Comparison of ENCODE assay signal across 13 cellular contexts in genomic region chr12:6327159-6327558, GRCh38. TPM values are rescaled to one million over a fixed set of nuclear protein-coding genes. Genes with fewer than 3 reads are reported as not detected.
DNase-seq lines count a peak whose midpoint lies in the region; ATAC-seq, FAIRE-seq and TF ChIP-seq lines count a peak whose summit lies in the region.
"Had no signal": no experiment of that assay in that cellular context is flagged by ENCODE, and none has a peak within 500 bp of the region (broad histone marks: within the 10 kb centered on the region; RNA-seq: fewer than 3 reads in every experiment).

No MANE protein-coding gene starts in this region.

- H3K4me2 ChIP-seq in HCT116 (ENCODE audit: low read length) (no peak overlapping the region), K562 (ENCODE audit: insufficient read depth, low read length) (no peak overlapping the region)
- H3K4me2 ChIP-seq: SK-N-SH had no signal

- RAD21 ChIA-PET in HCT116 (lab: Charles Lee; ENCODE audit: low non-redundant PET in 1 of 2, low total read pairs in 2 of 2, uncharacterized antibody in 2 of 2, unreplicated experiment in 2 of 2) = interaction anchor here in 1 of 2 experiments (0.6 kb wide), 1 partner anchor 40 kb away, joined by 4 read pairs; no protein-coding TSS in a partner anchor

- H3K4me3 Mint-ChIP-seq in naive thymus-derived CD4-positive, alpha-beta T cell = no peak overlapping the region
- H3K4me3 Mint-ChIP-seq: activated naive CD4-positive, alpha-beta T cell treated with anti-CD3 and anti-CD28 coated beads, Interleukin-2, amount 50 U/mL, for 24 hours had no signal

- H3K9ac ChIP-seq in HCT116 (ENCODE audit: low read length) (no peak overlapping the region), K562 (ENCODE audit: insufficient read depth in 1 of 2, low read depth in 2 of 2, low read length in 2 of 2) (no peak overlapping the region)
- H3K9ac ChIP-seq: SK-N-SH had no signal

- H3K9me3 ChIP-seq in HCT116 (ENCODE audit: control insufficient read depth in 1 of 2, insufficient read depth in 1 of 2, low read depth in 1 of 2, low read length in 2 of 2) = no peaks in the 10 kb centered on the region
- H3K9me3 ChIP-seq in K562 (replicated peaks; ENCODE audit: control insufficient read depth, insufficient read depth, low read depth, low read length) = no peaks in the 10 kb centered on the region
- H3K9me3 ChIP-seq in naive thymus-derived CD4-positive, alpha-beta T cell (ENCODE audit: control insufficient read depth in 2 of 3, low read length in 3 of 3) = no peaks in the 10 kb centered on the region
- no peaks in the 10 kb centered on the region for H3K9me3 ChIP-seq in testis
- H3K9me3 ChIP-seq: SK-N-SH had no signal

- H2AFZ ChIP-seq in HCT116 (ENCODE audit: low read depth, low read length, poor library complexity, severe bottlenecking) (no peak overlapping the region), K562 (ENCODE audit: low read depth, low read length) (no peak overlapping the region)

- no peak for TF ChIP-seq EP300 in K562 (IDR thresholded peaks at IDR 0.05; ENCODE audit: low read length)

- no peak for FAIRE-seq in K562 (lab: Jason Lieb, UNC)

- H3K27me3 Mint-ChIP-seq in naive thymus-derived CD4-positive, alpha-beta T cell = no peaks in the 10 kb centered on the region
- H3K27me3 Mint-ChIP-seq: activated naive CD4-positive, alpha-beta T cell treated with anti-CD3 and anti-CD28 coated beads, Interleukin-2, amount 50 U/mL, for 24 hours had no signal

- no peak for TF ChIP-seq CTCF in HCT116 (IDR thresholded peaks at IDR 0.05 in 2 of 3, conservative IDR thresholded peaks at IDR 0.05 in 1 of 3; ENCODE audit: borderline replicate concordance in 1 of 3, insufficient read depth in 1 of 3, low read depth in 2 of 3, low read length in 2 of 3)
- no peak for TF ChIP-seq CTCF in K562 (IDR thresholded peaks at IDR 0.05 in 2 of 3, conservative IDR thresholded peaks at IDR 0.05 in 1 of 3; ENCODE audit: insufficient read depth in 2 of 3, low read depth in 1 of 3, low read length in 3 of 3)
- TF ChIP-seq CTCF in testis (IDR thresholded peaks at IDR 0.05) = no peak

- no peaks in the 10 kb centered on the region for H3K9me2 ChIP-seq in HCT116 (ENCODE audit: insufficient read depth)
- H3K9me2 ChIP-seq: SK-N-SH had no signal

- 49% methylated on average over 4 of the region's 18 CpGs for WGBS in K562 (ENCODE audit: insufficient coverage, low coverage, missing lambda C conversion rate)
- WGBS in testis, 2 donors = 59 to 86% methylated on average over 18 of the region's 18 CpGs

- peak overlapping the region in 5 of 9 donors; percentile 25 to 88 (median 73) for H3K27ac Mint-ChIP-seq in naive thymus-derived CD4-positive, alpha-beta T cell

- TF ChIP-seq RAD21 in HCT116 (IDR thresholded peaks at IDR 0.05; ENCODE audit: low read depth) (no peak), K562 (CRISPR knock-in tag; conservative IDR thresholded peaks at IDR 0.05 in 1 of 2, IDR thresholded peaks at IDR 0.05 in 1 of 2) (no peak)

- no peaks in the 10 kb centered on the region for H3K27me3 ChIP-seq in HCT116 (ENCODE audit: insufficient read depth, low read length)
- no peaks in the 10 kb centered on the region for H3K27me3 ChIP-seq in K562 (ENCODE audit: control insufficient read depth in 2 of 2, insufficient read depth in 2 of 2, low read length in 2 of 2)
- no peaks in the 10 kb centered on the region for H3K27me3 ChIP-seq in naive thymus-derived CD4-positive, alpha-beta T cell (ENCODE audit: control insufficient read depth in 2 of 2, insufficient read depth in 2 of 2, low read length in 2 of 2)
- no peaks in the 10 kb centered on the region for H3K27me3 ChIP-seq in testis

- intact Hi-C loops in HCT116 (cut with micrococcal nuclease) (no loop called here), K562 (cut with micrococcal nuclease) (loop anchor here (5.0 to 10.0 kb wide), 2 partner anchors 95 to 208 kb away; partner anchors contain the start of gene GAPDH), testis (cut with DNase I; ENCODE audit: low total_unique reads) (no loop called here), posterior vena cava (cut with DNase I) (loop anchor here in 1 of 2 donors (5.0 kb wide), 2 partner anchors 55 to 135 kb away; partner anchors contain the start of gene LTBR)
- intact Hi-C loops in naive thymus-derived CD4-positive, alpha-beta T cell (cut with micrococcal nuclease) = no loop called here

- peaks cover 4 to 21% (median 10%) of the 10 kb centered on the region in 5 donors for H3K36me3 Mint-ChIP-seq in naive thymus-derived CD4-positive, alpha-beta T cell

- TF ChIP-seq POLR2A in HCT116 (IDR thresholded peaks at IDR 0.05; ENCODE audit: borderline replicate concordance, extremely low read depth, insufficient read depth, insufficient read length) (no peak), K562 (conservative IDR thresholded peaks at IDR 0.05) (no peak), testis (IDR thresholded peaks at IDR 0.05) (no peak)

- H3K9me3 Mint-ChIP-seq in naive thymus-derived CD4-positive, alpha-beta T cell = no peaks in the 10 kb centered on the region
- H3K9me3 Mint-ChIP-seq: activated naive CD4-positive, alpha-beta T cell treated with anti-CD3 and anti-CD28 coated beads, Interleukin-2, amount 50 U/mL, for 24 hours had no signal

- no peak overlapping the region for H3K4me3 ChIP-seq in HCT116 (replicated peaks in 1 of 2; ENCODE audit: low read depth in 1 of 2, low read length in 2 of 2)
- H3K4me3 ChIP-seq in K562 = no peak overlapping the region
- H3K4me3 ChIP-seq in naive thymus-derived CD4-positive, alpha-beta T cell (ENCODE audit: low read length) = no peak overlapping the region
- no peak overlapping the region for H3K4me3 ChIP-seq in testis
- H3K4me3 ChIP-seq: lung had no signal

- in situ Hi-C loops in K562 (cut with MboI) = no loop called here

- POLR2A ChIA-PET in HCT116 (lab: Charles Lee) (interaction anchor here (0.6 to 2.4 kb wide), 6 partner anchors 9 to 207 kb away, joined by 3 to 24 read pairs (median 4); partner anchors contain the start of gene GAPDH), K562 (lab: Yijun Ruan, JAX) (interaction anchor here (0.6 to 3.3 kb wide), 5 partner anchors 10 to 133 kb away, joined by 3 to 38 read pairs (median 3); no protein-coding TSS in a partner anchor)
- POLR2A ChIA-PET in naive thymus-derived CD4-positive, alpha-beta T cell (lab: Charles Lee) = interaction anchor here (0.9 to 3.0 kb wide), 5 partner anchors 9 to 208 kb away, joined by 3 to 26 read pairs (median 4); partner anchors contain the start of gene GAPDH

- H3K79me2 ChIP-seq in HCT116 (ENCODE audit: insufficient read depth, low read length) = 0 out of 2 replicates have a peak, but pooled peaks cover 6% of the 10 kb centered on the region
- H3K79me2 ChIP-seq in K562 (ENCODE audit: control insufficient read depth, insufficient read depth, low read length) = no peaks in the 10 kb centered on the region

- no peak for DNase-seq in HCT116 (ENCODE audit: low read depth, low spot score)
- no peak for DNase-seq in K562 (ENCODE audit: extremely low read depth in 1 of 4, low spot score in 3 of 4)
- no peak for DNase-seq in naive thymus-derived CD4-positive, alpha-beta T cell
- DNase-seq in testis = no peak
- DNase-seq in posterior vena cava (ENCODE audit: low spot score) = no peak
- DNase-seq: SK-N-SH; stimulated activated CD8-positive, alpha-beta memory T cell treated with anti-CD3 and anti-CD28 coated beads, Interleukin-4, amount 100 ng/mL, for 48 hours had no signal

- H3K9me1 ChIP-seq in K562 (ENCODE audit: control insufficient read depth, insufficient read depth, low read length) = no peaks in the 10 kb centered on the region

- H4K20me1 ChIP-seq in HCT116 (ENCODE audit: insufficient read depth) (no peaks in the 10 kb centered on the region), K562 (replicated peaks; ENCODE audit: control insufficient read depth, insufficient read depth, low read length) (no peaks in the 10 kb centered on the region)

- peaks cover 24 to 32% of the 10 kb centered on the region in 2 experiments for H3K36me3 ChIP-seq in HCT116 (ENCODE audit: control insufficient read depth in 1 of 2, insufficient read depth in 2 of 2, low read length in 2 of 2)
- peaks cover 33% of the 10 kb centered on the region; the same call in 2 of the 3 replicates for H3K36me3 ChIP-seq in K562 (ENCODE audit: control insufficient read depth, insufficient read depth, low read length)
- H3K36me3 ChIP-seq in naive thymus-derived CD4-positive, alpha-beta T cell (ENCODE audit: control insufficient read depth in 2 of 3, insufficient read depth in 3 of 3, low read length in 3 of 3) = peaks cover 14 to 44% (median 17%) of the 10 kb centered on the region in 3 experiments
- no peaks in the 10 kb centered on the region for H3K36me3 ChIP-seq in testis (ENCODE audit: low read depth, missing control alignments)

- no peak for ATAC-seq in HCT116
- ATAC-seq in K562 = 0 out of 3 replicates have a peak, but pooled peaks have one; percentile 3
- no peak for ATAC-seq in naive thymus-derived CD4-positive, alpha-beta T cell
- no peak for ATAC-seq in HG03342 (IDR thresholded peaks at IDR 0.05; ENCODE audit: unreplicated experiment)
- ATAC-seq in GM21723 (IDR thresholded peaks at IDR 0.05; ENCODE audit: unreplicated experiment) = no peak

- no peak overlapping the region for H3K27ac ChIP-seq in HCT116 (ENCODE audit: low read depth, low read length)
- no peak overlapping the region for H3K27ac ChIP-seq in K562 (ENCODE audit: extremely low read depth, low read depth, low read length)
- no peak overlapping the region for H3K27ac ChIP-seq in naive thymus-derived CD4-positive, alpha-beta T cell (ENCODE audit: low read depth, low read length)
- peak overlapping the region; percentile 65 to 78 for H3K27ac ChIP-seq in testis

- H3K4me1 ChIP-seq in HCT116 (ENCODE audit: control insufficient read depth in 1 of 2, insufficient read depth in 2 of 2, low read length in 2 of 2) = peaks cover 12 to 37% of the 10 kb centered on the region in 2 experiments
- H3K4me1 ChIP-seq in K562 (replicated peaks in 1 of 2; ENCODE audit: control insufficient read depth in 2 of 2, insufficient read depth in 2 of 2, low read length in 2 of 2) = peaks cover 16 to 19% of the 10 kb centered on the region in 2 experiments; a peak in 4 of 5 replicates
- peaks cover 21 to 33% of the 10 kb centered on the region in 2 donors for H3K4me1 ChIP-seq in naive thymus-derived CD4-positive, alpha-beta T cell (ENCODE audit: control insufficient read depth in 2 of 2, insufficient read depth in 2 of 2, low read length in 2 of 2)
- peaks cover 54% of the 10 kb centered on the region for H3K4me1 ChIP-seq in testis

- CTCF ChIA-PET in HCT116 (lab: Charles Lee) (interaction anchor here (0.7 to 2.0 kb wide), 4 partner anchors 9 to 138 kb away, joined by 3 to 28 read pairs (median 10); no protein-coding TSS in a partner anchor), K562 (lab: Yijun Ruan, JAX; ENCODE audit: low intra/inter-chr PET ratio) (interaction anchor here (1.9 kb wide), 1 partner anchor 138 kb away, joined by 9 read pairs; no protein-coding TSS in a partner anchor)
- CTCF ChIA-PET in naive thymus-derived CD4-positive, alpha-beta T cell (lab: Charles Lee) = interaction anchor here (0.6 to 3.6 kb wide), 7 partner anchors 8 to 140 kb away, joined by 3 to 25 read pairs (median 5); no protein-coding TSS in a partner anchor

- BruUV-seq in HCT116 (replicated peaks; lab: Mats Ljungman, UMichigan) = no TSS peak
- BruUV-seq in K562 (replicated peaks; lab: Mats Ljungman, UMichigan) = no TSS peak

- peaks cover 36 to 53% (median 42%) of the 10 kb centered on the region in 7 donors for H3K4me1 Mint-ChIP-seq in naive thymus-derived CD4-positive, alpha-beta T cell

RNA-seq across cellular contexts. Expression of gene TNFRSF1A, which starts 14.7 kb away (rescaled TPM):
- total RNA-seq in HCT116 (2021; ENCODE audit: unreplicated experiment) (129 TPM), K562 (2014; rRNA removed) (34.6 and 43.5 TPM in 2 replicates), K562 (2014; rRNA removed; fragmentation: Illumina TruSeq; extraction: Trizol) (18.3 and 22.0 TPM in 2 replicates), K562 (2015; rRNA removed; fragmentation: Illumina TruSeq; extraction: Trizol) (31.1 and 33.0 TPM in 2 replicates), K562 (2021) (29.8 and 37.7 TPM in 2 replicates), testis (100 to 1,000 TPM in 1 of 2 donors, 10 to 100 TPM in 1; 94.6 to 106 TPM), posterior vena cava (100 to 1,000 TPM; 190 to 194 TPM)
- polyA plus RNA-seq in HCT116 (2012) = 91.0 and 116 TPM in 2 replicates
- 73.3 and 150 TPM in 2 replicates for total RNA-seq in K562 (2011; cell fraction: chromatin; rRNA removed; ENCODE audit: low replicate concordance)
- total RNA-seq in K562 (2011; cell fraction: nucleolus; rRNA removed) = 101 and 137 TPM in 2 replicates
- 118 and 145 TPM in 2 replicates for total RNA-seq in K562 (2011; cell fraction: nucleoplasm; rRNA removed)
- polyA plus RNA-seq in K562 (2011; rRNA removed) (27.2 and 30.0 TPM in 2 replicates), K562 (2014; fragmentation: Illumina TruSeq; extraction: Trizol) (38.2 and 57.7 TPM in 2 replicates), K562 (2014; fragmentation: Nextera tagmentation; extraction: Ambion mirVana) (under 1 TPM; 0.76 to 0.89 TPM), K562 (2014; rRNA removed) (22.0 and 22.5 TPM in 2 replicates), testis (ENCODE audit: insufficient read depth, low read depth, low replicate concordance) (59.8 TPM)
- polyA plus RNA-seq in K562 (2011; cell fraction: cytosol; rRNA removed) = 26.1 and 32.9 TPM in 2 replicates
- polyA plus RNA-seq in K562 (2011; cell fraction: nucleus; rRNA removed) = 38.9 and 53.1 TPM in 2 replicates
- polyA plus RNA-seq in K562 (2012) = 28.5 and 42.0 TPM in 2 replicates
- polyA minus RNA-seq in K562 (2011; rRNA and poly(A)+ RNA removed) = 31.2 and 34.3 TPM in 2 replicates
- polyA minus RNA-seq in K562 (2011; cell fraction: cytosol; rRNA and poly(A)+ RNA removed) = 42.9 and 43.0 TPM in 2 replicates
- 33.1 and 33.2 TPM in 2 replicates for polyA minus RNA-seq in K562 (2011; cell fraction: nucleus; rRNA and poly(A)+ RNA removed)
- total RNA-seq in naive thymus-derived CD4-positive, alpha-beta T cell = 10 to 100 TPM; 40.9 to 99.4 (median 67.3) TPM
- 10 to 100 TPM; 24.1 to 46.3 TPM for polyA plus RNA-seq in naive thymus-derived CD4-positive, alpha-beta T cell

RNA-seq across cellular contexts. Expression of gene PLEKHG6, which starts 16.7 kb away (rescaled TPM):
- 27.4 TPM for total RNA-seq in HCT116 (2021; ENCODE audit: unreplicated experiment)
- 16.5 and 19.9 TPM in 2 replicates for polyA plus RNA-seq in HCT116 (2012)
- 1.9 TPM in 1 of 2 replicates, not detected in the other for total RNA-seq in K562 (2011; cell fraction: chromatin; rRNA removed; ENCODE audit: low replicate concordance)
- total RNA-seq in K562 (2011; cell fraction: nucleolus; rRNA removed) = 0.50 and 0.92 TPM in 2 replicates
- total RNA-seq in K562 (2011; cell fraction: nucleoplasm; rRNA removed) = 0.15 and 0.29 TPM in 2 replicates
- 0.33 and 0.41 TPM in 2 replicates for total RNA-seq in K562 (2014; rRNA removed)
- total RNA-seq in K562 (2014; rRNA removed; fragmentation: Illumina TruSeq; extraction: Trizol) = 0.19 and 0.29 TPM in 2 replicates
- not detected in 2 replicates for total RNA-seq in K562 (2015; rRNA removed; fragmentation: Illumina TruSeq; extraction: Trizol)
- 0.86 and 1.2 TPM in 2 replicates for total RNA-seq in K562 (2021)
- polyA plus RNA-seq in K562 (2011; rRNA removed) = 0.28 and 0.38 TPM in 2 replicates
- 1.0 and 5.3 TPM in 2 replicates for polyA plus RNA-seq in K562 (2011; cell fraction: cytosol; rRNA removed)
- polyA plus RNA-seq in K562 (2011; cell fraction: nucleus; rRNA removed) = 0.24 and 0.26 TPM in 2 replicates
- 0.35 and 0.84 TPM in 2 replicates for polyA plus RNA-seq in K562 (2012)
- polyA plus RNA-seq in K562 (2014; fragmentation: Illumina TruSeq; extraction: Trizol) = 0.18 and 0.42 TPM in 2 replicates
- not detected for polyA plus RNA-seq in K562 (2014; fragmentation: Nextera tagmentation; extraction: Ambion mirVana)
- 0.22 and 0.54 TPM in 2 replicates for polyA plus RNA-seq in K562 (2014; rRNA removed)
- polyA minus RNA-seq in K562 (2011; rRNA and poly(A)+ RNA removed) = 0.09 and 0.18 TPM in 2 replicates
- not detected in 2 replicates for polyA minus RNA-seq in K562 (2011; cell fraction: cytosol; rRNA and poly(A)+ RNA removed)
- polyA minus RNA-seq in K562 (2011; cell fraction: nucleus; rRNA and poly(A)+ RNA removed) = 0.33 and 0.81 TPM in 2 replicates
- not detected for total RNA-seq in naive thymus-derived CD4-positive, alpha-beta T cell
- polyA plus RNA-seq in naive thymus-derived CD4-positive, alpha-beta T cell = 1 to 10 TPM in 1 of 2 donors, under 1 TPM in 1; 0.15 to 1.3 TPM
- total RNA-seq in testis = 1 to 10 TPM in 1 of 2 donors, under 1 TPM in 1; 0.87 to 2.0 TPM
- polyA plus RNA-seq in testis (ENCODE audit: insufficient read depth, low read depth, low replicate concordance) = 2.2 TPM
- total RNA-seq in posterior vena cava = under 1 TPM in 1 of 2 donors, not detected in 1; 0.51 TPM
- total RNA-seq: HT1080 had no signal

RNA-seq across cellular contexts. Expression of gene SCNN1A, which starts 48.2 kb away (rescaled TPM):
- 118 TPM for total RNA-seq in HCT116 (2021; ENCODE audit: unreplicated experiment)
- polyA plus RNA-seq in HCT116 (2012) = 150 and 159 TPM in 2 replicates
- 0.23 and 0.32 TPM in 2 replicates for total RNA-seq in K562 (2011; cell fraction: chromatin; rRNA removed; ENCODE audit: low replicate concordance)
- total RNA-seq in K562 (2011; cell fraction: nucleolus; rRNA removed) = not detected in 2 replicates
- total RNA-seq in K562 (2011; cell fraction: nucleoplasm; rRNA removed) = not detected in 2 replicates
- total RNA-seq in K562 (2014; rRNA removed) = not detected in 2 replicates
- total RNA-seq in K562 (2014; rRNA removed; fragmentation: Illumina TruSeq; extraction: Trizol) = not detected in 2 replicates
- not detected in 2 replicates for total RNA-seq in K562 (2015; rRNA removed; fragmentation: Illumina TruSeq; extraction: Trizol)
- total RNA-seq in K562 (2021) = 0.34 and 0.49 TPM in 2 replicates
- 0.12 and 0.31 TPM in 2 replicates for polyA plus RNA-seq in K562 (2011; rRNA removed)
- 0.06 and 0.16 TPM in 2 replicates for polyA plus RNA-seq in K562 (2011; cell fraction: cytosol; rRNA removed)
- 0.18 and 0.58 TPM in 2 replicates for polyA plus RNA-seq in K562 (2011; cell fraction: nucleus; rRNA removed)
- 0.14 TPM in 1 of 2 replicates, not detected in the other for polyA plus RNA-seq in K562 (2012)
- polyA plus RNA-seq in K562 (2014; fragmentation: Illumina TruSeq; extraction: Trizol) = 0.33 TPM in 1 of 2 replicates, not detected in the other
- polyA plus RNA-seq in K562 (2014; fragmentation: Nextera tagmentation; extraction: Ambion mirVana) = under 1 TPM in 1 of 2 experiments, not detected in 1; 0.15 TPM
- not detected in 2 replicates for polyA plus RNA-seq in K562 (2014; rRNA removed)
- 0.60 TPM in 1 of 2 replicates, not detected in the other for polyA minus RNA-seq in K562 (2011; rRNA and poly(A)+ RNA removed)
- not detected in 2 replicates for polyA minus RNA-seq in K562 (2011; cell fraction: cytosol; rRNA and poly(A)+ RNA removed)
- polyA minus RNA-seq in K562 (2011; cell fraction: nucleus; rRNA and poly(A)+ RNA removed) = not detected in 2 replicates
- total RNA-seq in naive thymus-derived CD4-positive, alpha-beta T cell = 1 to 10 TPM in 4 of 5 experiments, under 1 TPM in 1; 0.22 to 5.3 (median 3.6) TPM
- 1 to 10 TPM in 1 of 2 donors, under 1 TPM in 1; 0.84 to 1.2 TPM for polyA plus RNA-seq in naive thymus-derived CD4-positive, alpha-beta T cell
- total RNA-seq in testis = 10 to 100 TPM; 22.7 to 43.1 TPM
- 14.6 TPM for polyA plus RNA-seq in testis (ENCODE audit: insufficient read depth, low read depth, low replicate concordance)
- 1 to 10 TPM; 1.9 to 3.3 TPM for total RNA-seq in posterior vena cava
- total RNA-seq: cerebellum had no signal

RNA-seq across cellular contexts. Expression of gene LTBR, which starts 56.8 kb away (rescaled TPM):
- total RNA-seq in HCT116 (2021; ENCODE audit: unreplicated experiment) (128 TPM), K562 (2014; rRNA removed) (43.2 and 68.2 TPM in 2 replicates), K562 (2014; rRNA removed; fragmentation: Illumina TruSeq; extraction: Trizol) (16.5 and 20.4 TPM in 2 replicates), K562 (2015; rRNA removed; fragmentation: Illumina TruSeq; extraction: Trizol) (31.9 and 35.3 TPM in 2 replicates), K562 (2021) (65.0 and 67.2 TPM in 2 replicates), testis (100 to 1,000 TPM in 1 of 2 donors, 10 to 100 TPM in 1; 81.3 to 112 TPM), posterior vena cava (10 to 100 TPM; 86.4 to 92.5 TPM)
- 91.2 and 100 TPM in 2 replicates for polyA plus RNA-seq in HCT116 (2012)
- total RNA-seq in K562 (2011; cell fraction: chromatin; rRNA removed; ENCODE audit: low replicate concordance) = 66.4 and 105 TPM in 2 replicates
- total RNA-seq in K562 (2011; cell fraction: nucleolus; rRNA removed) = 71.7 and 95.4 TPM in 2 replicates
- 76.0 and 142 TPM in 2 replicates for total RNA-seq in K562 (2011; cell fraction: nucleoplasm; rRNA removed)
- polyA plus RNA-seq in K562 (2011; rRNA removed) (15.4 and 28.2 TPM in 2 replicates), K562 (2014; fragmentation: Illumina TruSeq; extraction: Trizol) (61.8 and 69.0 TPM in 2 replicates), K562 (2014; fragmentation: Nextera tagmentation; extraction: Ambion mirVana) (1 to 10 TPM in 1 of 2 experiments, under 1 TPM in 1; 0.96 to 1.7 TPM), K562 (2014; rRNA removed) (46.6 and 54.1 TPM in 2 replicates), testis (ENCODE audit: insufficient read depth, low read depth, low replicate concordance) (36.6 TPM)
- polyA plus RNA-seq in K562 (2011; cell fraction: cytosol; rRNA removed) = 23.6 and 45.6 TPM in 2 replicates
- polyA plus RNA-seq in K562 (2011; cell fraction: nucleus; rRNA removed) = 43.1 and 75.7 TPM in 2 replicates
- polyA plus RNA-seq in K562 (2012) = 42.3 and 70.3 TPM in 2 replicates
- polyA minus RNA-seq in K562 (2011; rRNA and poly(A)+ RNA removed) = 9.9 and 11.4 TPM in 2 replicates
- polyA minus RNA-seq in K562 (2011; cell fraction: cytosol; rRNA and poly(A)+ RNA removed) = 17.1 and 33.1 TPM in 2 replicates
- polyA minus RNA-seq in K562 (2011; cell fraction: nucleus; rRNA and poly(A)+ RNA removed) = 18.0 and 21.8 TPM in 2 replicates
- total RNA-seq in naive thymus-derived CD4-positive, alpha-beta T cell = 10 to 100 TPM in 1 of 5 experiments, 1 to 10 TPM in 3, under 1 TPM in 1; 0.34 to 25.2 (median 2.2) TPM
- not detected for polyA plus RNA-seq in naive thymus-derived CD4-positive, alpha-beta T cell

Comparison
In these comparisons a context has a peak if more than half of its experiments do, and no peak if none do; other contexts are left out.
1. H3K27ac ChIP-seq: peak in testis (2 of 2); none in HCT116 (single experiment), K562 (single experiment) and naive thymus-derived CD4-positive, alpha-beta T cell (single experiment).
2. Of the 22 proteins assayed by ChIP-seq in both K562 and HCT116: peak only in K562: none; only in HCT116: POLR2AphosphoS5; in both: none; in neither: 21.